ENCODE assay signal across 10 cellular contexts in the genomic region with DNA sequence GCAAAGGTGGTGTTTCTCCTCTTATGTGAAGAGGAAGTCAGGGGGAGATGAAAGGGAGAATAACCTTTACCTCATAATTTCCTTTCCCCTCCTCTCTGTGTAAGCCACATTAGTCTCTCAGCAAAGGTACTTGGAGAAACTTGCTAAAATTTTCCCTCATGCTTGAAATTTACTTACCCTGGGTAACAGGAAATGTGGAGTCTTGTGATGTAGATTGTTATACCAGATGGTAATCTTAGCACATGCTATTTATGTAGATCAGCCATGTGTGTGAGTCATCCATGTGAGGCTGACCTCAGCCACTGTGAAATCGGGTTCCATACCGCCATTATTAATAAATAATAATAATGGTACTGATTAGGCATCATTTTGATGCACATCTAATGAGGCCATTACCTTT.
DNase-seq lines count a peak whose midpoint lies in the region; ATAC-seq and TF ChIP-seq lines count a peak whose summit lies in the region.
"Had no signal": no experiment of that assay in that cellular context is flagged by ENCODE, and none has a peak within 500 bp of the region (broad histone marks: within the 10 kb centered on the region; RNA-seq: fewer than 3 reads in every experiment).

No MANE protein-coding gene starts in this region.

- H3F3A ChIP-seq in SK-N-SH (replicated peaks; ENCODE audit: insufficient read depth): peaks cover 13% of the 10 kb centered on the region

- WGBS in SK-N-SH (ENCODE audit: low lambda C conversion rate): 63% methylated on average over 2 of the region's 2 CpGs

- H3K36me3 Mint-ChIP-seq in naive thymus-derived CD4-positive, alpha-beta T cell: no peaks in the 10 kb centered on the region
- no peaks in the 10 kb centered on the region for H3K36me3 Mint-ChIP-seq in type B pancreatic cell

- peaks cover 0 to 16% (median 8%) of the 10 kb centered on the region in 5 donors for H3K27me3 Mint-ChIP-seq in naive thymus-derived CD4-positive, alpha-beta T cell
- no peaks in the 10 kb centered on the region for H3K27me3 Mint-ChIP-seq in type B pancreatic cell

- intact Hi-C loops in naive thymus-derived CD4-positive, alpha-beta T cell (cut with micrococcal nuclease): no loop called here

- no peaks in the 10 kb centered on the region for H3K27me3 ChIP-seq in SK-N-SH (ENCODE audit: insufficient read depth)
- no peaks in the 10 kb centered on the region for H3K27me3 ChIP-seq in naive thymus-derived CD4-positive, alpha-beta T cell (ENCODE audit: control insufficient read depth in 2 of 2, insufficient read depth in 2 of 2, low read length in 2 of 2)
- no peaks in the 10 kb centered on the region for H3K27me3 ChIP-seq in effector memory CD4-positive, alpha-beta T cell (replicated peaks; ENCODE audit: control insufficient read depth, insufficient read depth, low read length, poor library complexity, severe bottlenecking)

- no peak for TF ChIP-seq RAD21 in SK-N-SH (IDR thresholded peaks at IDR 0.05; ENCODE audit: low read length)

- H2AFZ ChIP-seq in SK-N-SH (ENCODE audit: low read depth): no peak overlapping the region

- no peak overlapping the region for H3K27ac Mint-ChIP-seq in naive thymus-derived CD4-positive, alpha-beta T cell
- H3K27ac Mint-ChIP-seq in type B pancreatic cell: no peak overlapping the region

- POLR2A ChIA-PET in SK-N-SH (lab: Yijun Ruan, JAX): no interaction called here
- POLR2A ChIA-PET in naive thymus-derived CD4-positive, alpha-beta T cell (lab: Charles Lee): no interaction called here

- H3K9ac ChIP-seq in SK-N-SH: no peak overlapping the region; the same call in 1 of the 2 replicates

- no peak overlapping the region for H3K4me2 ChIP-seq in SK-N-SH

- CTCF ChIA-PET in SK-N-SH (lab: Yijun Ruan, JAX): no interaction called here
- CTCF ChIA-PET in naive thymus-derived CD4-positive, alpha-beta T cell (lab: Charles Lee): no interaction called here

- H3K9me3 Mint-ChIP-seq in naive thymus-derived CD4-positive, alpha-beta T cell: no peaks in the 10 kb centered on the region
- H3K9me3 Mint-ChIP-seq in type B pancreatic cell: peaks cover 4% of the 10 kb centered on the region

- H3K4me1 ChIP-seq in SK-N-SH (ENCODE audit: control insufficient read depth in 1 of 2, insufficient read depth in 2 of 2, low read depth in 1 of 2, low read length in 1 of 2): peaks cover 17 to 30% of the 10 kb centered on the region in 2 experiments
- H3K4me1 ChIP-seq in naive thymus-derived CD4-positive, alpha-beta T cell (ENCODE audit: control insufficient read depth in 2 of 2, insufficient read depth in 2 of 2, low read length in 2 of 2): no peaks in the 10 kb centered on the region
- H3K4me1 ChIP-seq in effector memory CD4-positive, alpha-beta T cell (ENCODE audit: control insufficient read depth, insufficient read depth, low read length, poor library complexity, severe bottlenecking): no peaks in the 10 kb centered on the region

- H4K20me1 ChIP-seq in SK-N-SH (ENCODE audit: insufficient read depth): no peaks in the 10 kb centered on the region

- no peak overlapping the region for H3K4me3 Mint-ChIP-seq in naive thymus-derived CD4-positive, alpha-beta T cell
- H3K4me3 Mint-ChIP-seq in type B pancreatic cell: no peak overlapping the region

- no peaks in the 10 kb centered on the region for H3K9me3 ChIP-seq in SK-N-SH
- no peaks in the 10 kb centered on the region for H3K9me3 ChIP-seq in naive thymus-derived CD4-positive, alpha-beta T cell (ENCODE audit: control insufficient read depth in 2 of 3, low read length in 3 of 3)
- no peaks in the 10 kb centered on the region for H3K9me3 ChIP-seq in effector memory CD4-positive, alpha-beta T cell (ENCODE audit: control insufficient read depth, low read length)

- peak in 1 of 2 experiments; percentile 17; a peak in 1 of 4 replicates for TF ChIP-seq EP300 in SK-N-SH (IDR thresholded peaks at IDR 0.05; ENCODE audit: borderline replicate concordance in 1 of 2, low read depth in 1 of 2, low read length in 1 of 2)

- DNase-seq in SK-N-SH: no peak
- no peak for DNase-seq in naive thymus-derived CD4-positive, alpha-beta T cell
- no peak for DNase-seq in NCI-H1105 (lab: John Stamatoyannopoulos, UW)
- no peak for DNase-seq in effector memory CD4-positive, alpha-beta T cell
- no peak for DNase-seq in type B pancreatic cell (ENCODE audit: extremely low spot score, unreplicated experiment)
- no peak for DNase-seq in activated T-cell treated with anti-CD3 and anti-CD28 coated beads for 4 hours
- DNase-seq: activated effector memory CD4-positive, alpha-beta T cell treated with anti-CD3 and anti-CD28 coated beads, Interleukin-2, amount 50 U/mL, for 16 hours; SHP77 treated with DMSO at 0.1 percent for 48 hours had no signal

- H3K79me2 ChIP-seq in SK-N-SH (ENCODE audit: insufficient read depth): no peaks in the 10 kb centered on the region

- no peaks in the 10 kb centered on the region for H3K9me2 ChIP-seq in SK-N-SH

- H3K36me3 ChIP-seq in SK-N-SH (replicated peaks in 1 of 2; ENCODE audit: control insufficient read depth in 1 of 2, insufficient read depth in 2 of 2, low read length in 1 of 2): no peaks in the 10 kb centered on the region
- no peaks in the 10 kb centered on the region for H3K36me3 ChIP-seq in naive thymus-derived CD4-positive, alpha-beta T cell (ENCODE audit: control insufficient read depth in 2 of 3, insufficient read depth in 3 of 3, low read length in 3 of 3)
- no peaks in the 10 kb centered on the region for H3K36me3 ChIP-seq in effector memory CD4-positive, alpha-beta T cell (ENCODE audit: control insufficient read depth, insufficient read depth, low read length)

- TF ChIP-seq CTCF in SK-N-SH (IDR thresholded peaks at IDR 0.05) (no peak), type B pancreatic cell (conservative IDR thresholded peaks at IDR 0.05) (no peak)

- ATAC-seq in GM18519 (IDR thresholded peaks at IDR 0.05; ENCODE audit: low FRiP score, unreplicated experiment) (peak; percentile 81), HG02938 (IDR thresholded peaks at IDR 0.05; ENCODE audit: unreplicated experiment) (peak; percentile 69)
- peak; percentile 52 for ATAC-seq in naive thymus-derived CD4-positive, alpha-beta T cell

- H3K27ac ChIP-seq in SK-N-SH (ENCODE audit: low read depth in 2 of 2, low read length in 1 of 2): peak overlapping the region; percentile 47 to 97; a peak in 3 of 4 replicates
- H3K27ac ChIP-seq in naive thymus-derived CD4-positive, alpha-beta T cell (ENCODE audit: low read depth, low read length): no peak overlapping the region
- H3K27ac ChIP-seq in effector memory CD4-positive, alpha-beta T cell (ENCODE audit: insufficient read depth, low read length, poor library complexity, severe bottlenecking): no peak overlapping the region

- H3K4me1 Mint-ChIP-seq in naive thymus-derived CD4-positive, alpha-beta T cell: peaks cover 0 to 16% (median 9%) of the 10 kb centered on the region in 7 donors
- H3K4me1 Mint-ChIP-seq in type B pancreatic cell (ENCODE audit: unreplicated experiment): peaks cover 14% of the 10 kb centered on the region

- H3K4me3 ChIP-seq in SK-N-SH (ENCODE audit: low read depth in 2 of 2, low read length in 1 of 2): no peak overlapping the region
- no peak overlapping the region for H3K4me3 ChIP-seq in naive thymus-derived CD4-positive, alpha-beta T cell (ENCODE audit: low read length)
- H3K4me3 ChIP-seq in effector memory CD4-positive, alpha-beta T cell (ENCODE audit: insufficient read depth, low read depth, low read length, poor library complexity, severe bottlenecking): no peak overlapping the region

TF ChIP-seq in SK-N-SH, 30 proteins besides CTCF, POLR2A, EP300 and RAD21 (continues in another document):
- no peak for TF ChIP-seq SIN3A (IDR thresholded peaks at IDR 0.05; ENCODE audit: borderline replicate concordance, low read depth, low read length)
- TF ChIP-seq NFIC (IDR thresholded peaks at IDR 0.05; ENCODE audit: borderline replicate concordance): peak; percentile 9; the same call in 1 of the 2 replicates
- no peak for TF ChIP-seq POLR2AphosphoS5 (IDR thresholded peaks at IDR 0.05; ENCODE audit: low read depth, low read length)
- no peak for TF ChIP-seq SMC3 (IDR thresholded peaks at IDR 0.05; ENCODE audit: low read depth, low read length)
- no peak for TF ChIP-seq EZH2phosphoT487 (IDR thresholded peaks at IDR 0.05; ENCODE audit: borderline replicate concordance, low read depth)
- TF ChIP-seq YY1 (IDR thresholded peaks at IDR 0.05; ENCODE audit: low read depth): no peak
- no peak for TF ChIP-seq ELF1 (IDR thresholded peaks at IDR 0.05)
- TF ChIP-seq, protein P1, sequence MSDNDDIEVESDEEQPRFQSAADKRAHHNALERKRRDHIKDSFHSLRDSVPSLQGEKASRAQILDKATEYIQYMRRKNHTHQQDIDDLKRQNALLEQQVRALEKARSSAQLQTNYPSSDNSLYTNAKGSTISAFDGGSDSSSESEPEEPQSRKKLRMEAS (IDR thresholded peaks at IDR 0.05; ENCODE audit: low read depth): peak; percentile 58; the same call in 1 of the 2 replicates
- TF ChIP-seq, protein P2, sequence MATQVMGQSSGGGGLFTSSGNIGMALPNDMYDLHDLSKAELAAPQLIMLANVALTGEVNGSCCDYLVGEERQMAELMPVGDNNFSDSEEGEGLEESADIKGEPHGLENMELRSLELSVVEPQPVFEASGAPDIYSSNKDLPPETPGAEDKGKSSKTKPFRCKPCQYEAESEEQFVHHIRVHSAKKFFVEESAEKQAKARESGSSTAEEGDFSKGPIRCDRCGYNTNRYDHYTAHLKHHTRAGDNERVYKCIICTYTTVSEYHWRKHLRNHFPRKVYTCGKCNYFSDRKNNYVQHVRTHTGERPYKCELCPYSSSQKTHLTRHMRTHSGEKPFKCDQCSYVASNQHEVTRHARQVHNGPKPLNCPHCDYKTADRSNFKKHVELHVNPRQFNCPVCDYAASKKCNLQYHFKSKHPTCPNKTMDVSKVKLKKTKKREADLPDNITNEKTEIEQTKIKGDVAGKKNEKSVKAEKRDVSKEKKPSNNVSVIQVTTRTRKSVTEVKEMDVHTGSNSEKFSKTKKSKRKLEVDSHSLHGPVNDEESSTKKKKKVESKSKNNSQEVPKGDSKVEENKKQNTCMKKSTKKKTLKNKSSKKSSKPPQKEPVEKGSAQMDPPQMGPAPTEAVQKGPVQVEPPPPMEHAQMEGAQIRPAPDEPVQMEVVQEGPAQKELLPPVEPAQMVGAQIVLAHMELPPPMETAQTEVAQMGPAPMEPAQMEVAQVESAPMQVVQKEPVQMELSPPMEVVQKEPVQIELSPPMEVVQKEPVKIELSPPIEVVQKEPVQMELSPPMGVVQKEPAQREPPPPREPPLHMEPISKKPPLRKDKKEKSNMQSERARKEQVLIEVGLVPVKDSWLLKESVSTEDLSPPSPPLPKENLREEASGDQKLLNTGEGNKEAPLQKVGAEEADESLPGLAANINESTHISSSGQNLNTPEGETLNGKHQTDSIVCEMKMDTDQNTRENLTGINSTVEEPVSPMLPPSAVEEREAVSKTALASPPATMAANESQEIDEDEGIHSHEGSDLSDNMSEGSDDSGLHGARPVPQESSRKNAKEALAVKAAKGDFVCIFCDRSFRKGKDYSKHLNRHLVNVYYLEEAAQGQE (IDR thresholded peaks at IDR 0.05; ENCODE audit: low read depth, low read length): no peak
- TF ChIP-seq NRF1 (IDR thresholded peaks at IDR 0.05; ENCODE audit: low read depth, low read length): no peak
- peak; percentile 45; the same call in 1 of the 2 replicates for TF ChIP-seq JUND (IDR thresholded peaks at IDR 0.05)
- no peak for TF ChIP-seq FOSL2 (IDR thresholded peaks at IDR 0.05; ENCODE audit: borderline replicate concordance, low read depth)

Comparison
In these comparisons a context has a peak if more than half of its experiments do, and no peak if none do; other contexts are left out.
1. H3K27ac ChIP-seq: peak in SK-N-SH (2 of 2); none in naive thymus-derived CD4-positive, alpha-beta T cell (single experiment) and effector memory CD4-positive, alpha-beta T cell (single experiment).
2. Peak in every context shown above with its lines, with median percentiles within 50 percentile points of each other: ATAC-seq.